ENCODE assay signal across 12 cellular contexts in genomic region chr4:90215286-90215685, GRCh38.
A peak's percentile ranks its signal among the peaks of the same experiment; 100 is the strongest.
DNase-seq lines count a peak whose midpoint lies in the region; ATAC-seq and TF ChIP-seq lines count a peak whose summit lies in the region.
"Had no signal": no experiment of that assay in that cellular context is flagged by ENCODE, and none has a peak within 500 bp of the region (broad histone marks: within the 10 kb centered on the region; RNA-seq: fewer than 3 reads in every experiment).

No MANE protein-coding gene starts in this region.

- no peaks in the 10 kb centered on the region for H3K36me3 ChIP-seq in mucosa of descending colon (ENCODE audit: low read depth)

- H3K4me3 ChIP-seq in mucosa of descending colon, result no peak overlapping the region

- no peak overlapping the region for H3K4me3 Mint-ChIP-seq in activated T-helper 17 cell treated with anti-CD3 and anti-CD28 coated beads, Interleukin-2, amount 50 U/mL, for 72 hours
- no peak overlapping the region for H3K4me3 Mint-ChIP-seq in chondrocyte (ENCODE audit: unreplicated experiment)
- H3K4me3 Mint-ChIP-seq: activated naive CD4-positive, alpha-beta T cell treated with anti-CD3 and anti-CD28 coated beads, Interleukin-2, amount 50 U/mL, for 24 hours; CD8-positive, alpha-beta T cell had no signal

- TF ChIP-seq CTCF in mucosa of descending colon (IDR thresholded peaks at IDR 0.05) (no peak), chondrocyte (IDR thresholded peaks at IDR 0.05) (no peak)

- no peaks in the 10 kb centered on the region for H3K36me3 Mint-ChIP-seq in activated T-helper 17 cell treated with anti-CD3 and anti-CD28 coated beads, Interleukin-2, amount 50 U/mL, for 72 hours (ENCODE audit: low read depth)
- H3K36me3 Mint-ChIP-seq in chondrocyte (ENCODE audit: low read depth), result no peaks in the 10 kb centered on the region
- H3K36me3 Mint-ChIP-seq: activated naive CD4-positive, alpha-beta T cell treated with anti-CD3 and anti-CD28 coated beads, Interleukin-2, amount 50 U/mL, for 24 hours; CD8-positive, alpha-beta T cell had no signal

- no peaks in the 10 kb centered on the region for H3K9me3 Mint-ChIP-seq in activated T-helper 17 cell treated with anti-CD3 and anti-CD28 coated beads, Interleukin-2, amount 50 U/mL, for 72 hours
- H3K9me3 Mint-ChIP-seq in chondrocyte (ENCODE audit: low read depth), result peaks cover 2% of the 10 kb centered on the region
- H3K9me3 Mint-ChIP-seq: activated naive CD4-positive, alpha-beta T cell treated with anti-CD3 and anti-CD28 coated beads, Interleukin-2, amount 50 U/mL, for 24 hours; CD8-positive, alpha-beta T cell had no signal

- H3K4me1 ChIP-seq in mucosa of descending colon (ENCODE audit: low read depth), result no peaks in the 10 kb centered on the region

- no peaks in the 10 kb centered on the region for H3K4me1 Mint-ChIP-seq in activated T-helper 17 cell treated with anti-CD3 and anti-CD28 coated beads, Interleukin-2, amount 50 U/mL, for 72 hours
- H3K4me1 Mint-ChIP-seq in chondrocyte (ENCODE audit: low read depth), result no peaks in the 10 kb centered on the region
- H3K4me1 Mint-ChIP-seq: activated naive CD4-positive, alpha-beta T cell treated with anti-CD3 and anti-CD28 coated beads, Interleukin-2, amount 50 U/mL, for 24 hours had no signal

- DNase-seq in mucosa of descending colon, result no peak
- no peak for DNase-seq in NOMO-1 (lab: John Stamatoyannopoulos, UW; ENCODE audit: unreplicated experiment in 2 of 2)
- DNase-seq in chondrocyte (ENCODE audit: low spot score), result no peak
- no peak for DNase-seq in NK-92 treated with Interleukin-12 subunit alpha and Interleukin-12 subunit beta, amount 100 ng/mL, for 24 hours (lab: John Stamatoyannopoulos, UW)
- DNase-seq: CD8-positive, alpha-beta T cell; NCI-H2227 treated with DMSO at 0.1 percent for 48 hours; T1000 had no signal

- no peaks in the 10 kb centered on the region for H3K9me3 ChIP-seq in mucosa of descending colon

- no peak overlapping the region for H3K27ac Mint-ChIP-seq in activated T-helper 17 cell treated with anti-CD3 and anti-CD28 coated beads, Interleukin-2, amount 50 U/mL, for 72 hours
- H3K27ac Mint-ChIP-seq in chondrocyte (ENCODE audit: unreplicated experiment), result no peak overlapping the region
- H3K27ac Mint-ChIP-seq: activated naive CD4-positive, alpha-beta T cell treated with anti-CD3 and anti-CD28 coated beads, Interleukin-2, amount 50 U/mL, for 24 hours; CD8-positive, alpha-beta T cell had no signal

- intact Hi-C loops in mucosa of descending colon (cut with DNase I, micrococcal nuclease), result no loop called here

- ATAC-seq in GM18907 (IDR thresholded peaks at IDR 0.05; ENCODE audit: unreplicated experiment) (peak; percentile 76), GM21825 (IDR thresholded peaks at IDR 0.05; ENCODE audit: unreplicated experiment) (peak; percentile 77), HG03575 (IDR thresholded peaks at IDR 0.05; ENCODE audit: extremely low read depth, insufficient number of reproducible peaks, low FRiP score, unreplicated experiment) (peak; percentile 52), mucosa of descending colon (peak; percentile 88)
- ATAC-seq in activated T-helper 17 cell treated with anti-CD3 and anti-CD28 coated beads, Interleukin-2, amount 50 U/mL, for 72 hours (replicated peaks), result no peak
- ATAC-seq: CD8-positive, alpha-beta T cell had no signal

- peaks cover 4% of the 10 kb centered on the region for H3K27me3 Mint-ChIP-seq in activated T-helper 17 cell treated with anti-CD3 and anti-CD28 coated beads, Interleukin-2, amount 50 U/mL, for 72 hours
- H3K27me3 Mint-ChIP-seq in chondrocyte (ENCODE audit: low read depth), result peaks cover 2% of the 10 kb centered on the region
- H3K27me3 Mint-ChIP-seq: activated naive CD4-positive, alpha-beta T cell treated with anti-CD3 and anti-CD28 coated beads, Interleukin-2, amount 50 U/mL, for 24 hours had no signal
